In the genomic region with DNA sequence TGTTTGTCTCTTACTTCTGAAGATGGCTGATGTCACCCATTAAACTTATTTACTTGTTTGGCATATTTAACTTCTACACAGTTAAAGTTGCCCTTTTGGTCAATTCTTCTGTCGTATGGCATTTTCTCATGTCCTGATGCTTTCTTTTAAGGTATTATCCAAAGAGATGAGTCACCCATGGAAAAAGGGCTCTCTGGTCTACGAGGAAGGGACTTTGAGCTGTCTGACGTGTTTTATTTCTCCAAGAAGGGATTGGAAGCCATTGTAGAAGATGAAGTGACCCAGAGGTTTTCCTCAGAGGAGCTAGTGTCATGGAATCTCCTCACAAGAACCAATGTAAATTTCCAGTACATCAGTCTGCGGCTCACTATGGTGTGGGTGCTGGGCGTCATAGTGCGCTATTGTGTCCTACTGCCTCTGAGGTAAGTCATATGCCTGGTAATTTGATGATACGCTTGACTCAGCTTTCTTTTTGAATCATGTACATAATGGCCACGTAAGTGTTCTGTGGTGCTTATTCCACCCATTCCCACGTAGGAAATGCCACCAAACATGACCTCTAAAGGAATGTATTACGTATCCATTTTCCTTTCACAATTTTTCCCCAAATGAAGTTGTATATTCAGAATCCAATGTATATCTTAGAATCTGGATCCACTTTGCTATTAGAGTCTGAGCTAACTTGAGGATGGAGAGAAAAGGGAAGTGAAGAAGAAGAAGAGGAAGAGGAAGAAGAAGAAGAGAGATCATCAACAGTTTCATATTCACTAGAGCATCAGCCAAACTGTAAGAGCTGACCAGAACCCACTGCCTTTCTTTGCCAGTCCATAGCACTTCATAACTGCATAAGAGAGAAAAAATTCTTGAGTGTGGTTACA, we compare ENCODE assay signal across 8 cellular contexts. TPM values are rescaled to one million over a fixed set of nuclear protein-coding genes. Genes with fewer than 3 reads are reported as not detected.
DNase-seq lines count a peak whose midpoint lies in the region; ATAC-seq and TF ChIP-seq lines count a peak whose summit lies in the region.

No MANE protein-coding gene starts in this region.

- H3K27ac Mint-ChIP-seq in stimulated activated naive B cell treated with anti-CD40 and anti-IgM and Interleukin-4, amounts not matched to agents 10 μg/mL and 1 μg/mL and 100 μg/mL, for 72 hours: peak overlapping the region; percentile 48
- no peak overlapping the region for H3K27ac Mint-ChIP-seq in activated CD4-positive, alpha-beta T cell treated with anti-CD3 and anti-CD28 coated beads, Interleukin-2, amount 10 ng/mL, durations not matched to agents 24 days and 14 days

- H3K27ac ChIP-seq in heart right ventricle: peak overlapping the region in 4 of 10 donors; percentile 14 to 44 (median 42)
- no peak overlapping the region for H3K27ac ChIP-seq in Panc1 (ENCODE audit: low read length)

- 88 to 91% methylated on average over 10 of the region's 10 CpGs for WGBS in heart right ventricle, 2 donors

- ATAC-seq in heart right ventricle (peak in 5 of 8 donors; percentile 14 to 43 (median 38)), HG03039 (IDR thresholded peaks at IDR 0.05; ENCODE audit: unreplicated experiment) (peak; percentile 73), Panc1 (peak; percentile 48; the same call in 1 of the 2 replicates)
- ATAC-seq in stimulated activated naive B cell treated with anti-CD40 and anti-IgM and Interleukin-4, amounts not matched to agents 10 μg/mL and 1 μg/mL and 100 μg/mL, for 72 hours (replicated peaks): peak; percentile 93 to 95

- H3K27me3 ChIP-seq in heart right ventricle (no peaks in the 10 kb centered on the region), Panc1 (ENCODE audit: control insufficient read depth, insufficient read depth, low read length) (no peaks in the 10 kb centered on the region)

- peak overlapping the region; percentile 1 to 38 for H3K4me3 Mint-ChIP-seq in stimulated activated naive B cell treated with anti-CD40 and anti-IgM and Interleukin-4, amounts not matched to agents 10 μg/mL and 1 μg/mL and 100 μg/mL, for 72 hours
- no peak overlapping the region for H3K4me3 Mint-ChIP-seq in activated CD4-positive, alpha-beta T cell treated with anti-CD3 and anti-CD28 coated beads, Interleukin-2, amount 10 ng/mL, durations not matched to agents 24 days and 14 days

- peaks cover 5 to 9% of the 10 kb centered on the region in 2 donors for H3K27me3 Mint-ChIP-seq in stimulated activated naive B cell treated with anti-CD40 and anti-IgM and Interleukin-4, amounts not matched to agents 10 μg/mL and 1 μg/mL and 100 μg/mL, for 72 hours
- peaks cover 7% of the 10 kb centered on the region for H3K27me3 Mint-ChIP-seq in activated CD4-positive, alpha-beta T cell treated with anti-CD3 and anti-CD28 coated beads, Interleukin-2, amount 10 ng/mL, durations not matched to agents 24 days and 14 days

- H3K4me3 ChIP-seq in heart right ventricle (no peak overlapping the region), Panc1 (ENCODE audit: low read depth in 2 of 2, low read length in 2 of 2) (no peak overlapping the region)

- CTCF ChIA-PET in Panc1 (lab: Charles Lee): no interaction called here

- H3K9me3 Mint-ChIP-seq in stimulated activated naive B cell treated with anti-CD40 and anti-IgM and Interleukin-4, amounts not matched to agents 10 μg/mL and 1 μg/mL and 100 μg/mL, for 72 hours: peaks cover 0 to 1% of the 10 kb centered on the region in 2 donors
- H3K9me3 Mint-ChIP-seq in activated CD4-positive, alpha-beta T cell treated with anti-CD3 and anti-CD28 coated beads, Interleukin-2, amount 10 ng/mL, durations not matched to agents 24 days and 14 days: no peaks in the 10 kb centered on the region

- in situ Hi-C loops in Panc1 (cut with HindIII; ENCODE audit: low pct_unique_long_range_greater_than_20kb, low sequenced_read_pairs): no loop called here

- peaks cover 15 to 23% of the 10 kb centered on the region in 2 donors for H3K4me1 Mint-ChIP-seq in stimulated activated naive B cell treated with anti-CD40 and anti-IgM and Interleukin-4, amounts not matched to agents 10 μg/mL and 1 μg/mL and 100 μg/mL, for 72 hours
- no peaks in the 10 kb centered on the region for H3K4me1 Mint-ChIP-seq in activated CD4-positive, alpha-beta T cell treated with anti-CD3 and anti-CD28 coated beads, Interleukin-2, amount 10 ng/mL, durations not matched to agents 24 days and 14 days

- TF ChIP-seq CTCF in heart right ventricle (IDR thresholded peaks at IDR 0.05): no peak
- TF ChIP-seq CTCF in Panc1 (IDR thresholded peaks at IDR 0.05): no peak

- intact Hi-C loops in heart right ventricle (cut with DNase I): loop anchor here in 1 of 10 donors (5.0 kb wide), 1 partner anchor 44 kb away; the partner anchor contains the start of gene GPAT3
- intact Hi-C loops in cardiac septum (cut with DNase I): loop anchor here (2.0 to 5.0 kb wide), 3 partner anchors 36 to 51 kb away; no protein-coding TSS in a partner anchor
- intact Hi-C loops in Panc1 (cut with micrococcal nuclease; ENCODE audit: unreplicated experiment): no loop called here
- intact Hi-C loops in activated CD4-positive, alpha-beta T cell treated with anti-CD3 and anti-CD28 coated beads, Interleukin-2, amount 10 ng/mL, durations not matched to agents 24 days and 14 days (cut with micrococcal nuclease): no loop called here

- POLR2A ChIA-PET in Panc1 (lab: Charles Lee): no interaction called here

- H3K4me1 ChIP-seq in heart right ventricle (peaks cover 0 to 35% (median 11%) of the 10 kb centered on the region in 9 donors), Panc1 (ENCODE audit: control insufficient read depth, insufficient read depth, low read length) (no peaks in the 10 kb centered on the region)

- BruUV-seq in Panc1 (replicated peaks; lab: Mats Ljungman, UMichigan): no TSS peak

- DNase-seq in heart right ventricle (no peak), cardiac septum (ENCODE audit: low spot score) (no peak), Panc1 (ENCODE audit: low read depth, low spot score) (no peak), medulla oblongata (ENCODE audit: extremely low spot score) (no peak)
- DNase-seq in stimulated activated naive B cell treated with anti-CD40 and anti-IgM and Interleukin-4, amounts not matched to agents 10 μg/mL and 1 μg/mL and 100 μg/mL, for 72 hours: peak; percentile 54
- DNase-seq in activated CD4-positive, alpha-beta T cell treated with anti-CD3 and anti-CD28 coated beads, Interleukin-2, amount 10 ng/mL, durations not matched to agents 24 days and 14 days: no peak
- no peak for DNase-seq in activated naive CD4-positive, alpha-beta T cell treated with Interleukin-2 at 50 U/mL for 16 hours

- H3K36me3 Mint-ChIP-seq in stimulated activated naive B cell treated with anti-CD40 and anti-IgM and Interleukin-4, amounts not matched to agents 10 μg/mL and 1 μg/mL and 100 μg/mL, for 72 hours: peaks cover 0 to 1% of the 10 kb centered on the region in 2 donors
- no peaks in the 10 kb centered on the region for H3K36me3 Mint-ChIP-seq in activated CD4-positive, alpha-beta T cell treated with anti-CD3 and anti-CD28 coated beads, Interleukin-2, amount 10 ng/mL, durations not matched to agents 24 days and 14 days (ENCODE audit: low read depth)

- H3K9me3 ChIP-seq in heart right ventricle (no peaks in the 10 kb centered on the region), Panc1 (ENCODE audit: control insufficient read depth, insufficient read depth, low read depth, low read length) (no peaks in the 10 kb centered on the region)

- H3K36me3 ChIP-seq in heart right ventricle (peaks cover 0 to 13% (median 0%) of the 10 kb centered on the region in 9 donors), Panc1 (ENCODE audit: control insufficient read depth, insufficient read depth, low read length) (no peaks in the 10 kb centered on the region; the same call in 1 of the 2 replicates)

RNA-seq across cellular contexts. Expression of gene GPAT3, which starts 45.7 kb away (rescaled TPM):
- total RNA-seq in heart right ventricle (10 to 100 TPM; 34.2 to 82.6 (median 52.8) TPM), cardiac septum (38.5 TPM), Panc1 (2021; ENCODE audit: unreplicated experiment) (15.1 TPM)
- 10 to 100 TPM; 22.2 to 24.2 TPM for polyA plus RNA-seq in heart right ventricle
- polyA plus RNA-seq in Panc1 (2012; ENCODE audit: insufficient read length): 7.6 TPM
- 3.6 and 3.7 TPM in 2 replicates for total RNA-seq in activated CD4-positive, alpha-beta T cell treated with anti-CD3 and anti-CD28 coated beads, Interleukin-2, amount 10 ng/mL, durations not matched to agents 24 days and 14 days

Comparison
In these comparisons a context has a peak if more than half of its experiments do, and no peak if none do; other contexts are left out.
1. ATAC-seq: peak in every context shown above with its lines; median percentile 94 in stimulated activated naive B cell treated with anti-CD40 and anti-IgM and Interleukin-4, amounts not matched to agents 10 μg/mL and 1 μg/mL and 100 μg/mL, for 72 hours; 73 in HG03039; 48 in Panc1; 38 in heart right ventricle.